21 cellular contexts compared by ENCODE assay signal in genomic region chr13:30816733-30817132, GRCh38.
A peak's percentile ranks its signal among the peaks of the same experiment; 100 is the strongest.
DNase-seq lines count a peak whose midpoint lies in the region; ATAC-seq, FAIRE-seq and TF ChIP-seq lines count a peak whose summit lies in the region.
"Had no signal": no experiment of that assay in that cellular context is flagged by ENCODE, and none has a peak within 500 bp of the region (broad histone marks: within the 10 kb centered on the region; RNA-seq: fewer than 3 reads in every experiment).

No MANE protein-coding gene starts in this region.

- H3K36me3 ChIP-seq in IMR-90 (ENCODE audit: control insufficient read depth, insufficient read depth, low read length) (no peaks in the 10 kb centered on the region), HepG2 (replicated peaks in 1 of 2; ENCODE audit: control insufficient read depth in 1 of 2, insufficient read depth in 2 of 2, low read length in 2 of 2) (no peaks in the 10 kb centered on the region)
- H3K36me3 ChIP-seq: adrenal gland, BE2C, left ventricle myocardium inferior, tibial nerve had no signal

- H3K9me3 ChIP-seq in IMR-90 (ENCODE audit: control insufficient read depth, insufficient read depth, low read length), result no peaks in the 10 kb centered on the region
- no peaks in the 10 kb centered on the region for H3K9me3 ChIP-seq in HepG2 (ENCODE audit: low read length)
- H3K9me3 ChIP-seq: adrenal gland, BE2C, left ventricle myocardium inferior, tibial nerve had no signal

- no peak overlapping the region for H2BK5ac ChIP-seq in IMR-90 (ENCODE audit: low read depth, low read length, poor library complexity, severe bottlenecking)

- 0 out of 2 replicates have a peak overlapping the region, but pooled peaks have one; percentile 11 for H3K14ac ChIP-seq in IMR-90 (replicated peaks; ENCODE audit: low read depth, low read length)

- no peak overlapping the region for H4K5ac ChIP-seq in IMR-90 (ENCODE audit: low read depth, low read length)

- H2AK5ac ChIP-seq in IMR-90 (ENCODE audit: low read depth, low read length), result 0 out of 2 replicates have a peak overlapping the region, but pooled peaks have one; percentile 35

- POLR2A ChIA-PET in IMR-90 (lab: Charles Lee; ENCODE audit: unreplicated experiment), result no interaction called here
- POLR2A ChIA-PET in HepG2 (lab: Yijun Ruan, JAX), result no interaction called here

- no peaks in the 10 kb centered on the region for H3K79me2 ChIP-seq in HepG2 (ENCODE audit: insufficient read depth, low read length)

- H2AFZ ChIP-seq in IMR-90 (replicated peaks; ENCODE audit: low read length, poor library complexity) (peak overlapping the region; percentile 65), HepG2 (ENCODE audit: low read length) (no peak overlapping the region)

- peaks cover 5% of the 10 kb centered on the region; the same call in 1 of the 2 replicates for H3K9me1 ChIP-seq in IMR-90 (ENCODE audit: insufficient read depth, low read length)

- TF ChIP-seq RAD21 in IMR-90 (IDR thresholded peaks at IDR 0.05; ENCODE audit: low read length), result no peak
- TF ChIP-seq RAD21 in HepG2 (CRISPR knock-in tag; IDR thresholded peaks at IDR 0.05), result no peak

- H3K27me3 Mint-ChIP-seq in activated naive CD4-positive, alpha-beta T cell treated with anti-CD3 and anti-CD28 coated beads for 36 hours (ENCODE audit: low read depth), result no peaks in the 10 kb centered on the region

- DNase-seq in GDM1 (lab: John Stamatoyannopoulos, UW) (peak; percentile 64), IMR-90 (no peak), NOMO-1 treated with DMSO at 0.1 percent for 48 hours (lab: John Stamatoyannopoulos, UW; ENCODE audit: unreplicated experiment) (peak; percentile 37), HepG2 (ENCODE audit: low spot score) (no peak), ureter (ENCODE audit: low spot score) (no peak)
- no peak for DNase-seq in activated naive CD4-positive, alpha-beta T cell treated with anti-CD3 and anti-CD28 coated beads for 36 hours
- DNase-seq: activated CD4-positive, alpha-beta memory T cell treated with anti-CD3 and anti-CD28 coated beads for 36 hours; adrenal gland; BE2C; DMS 273 treated with DMSO at 0.1 percent for 48 hours; effector memory CD4-positive, alpha-beta T cell; left ventricle myocardium inferior; NCI-H1417 treated with DMSO at 0.1 percent for 48 hours; NCI-H526; small intestine; SW 1271 had no signal

- no TSS peak for BruUV-seq in IMR-90 (replicated peaks; lab: Mats Ljungman, UMichigan)
- no TSS peak for BruUV-seq in HepG2 (replicated peaks; lab: Mats Ljungman, UMichigan)

- no peak overlapping the region for H3K4me3 Mint-ChIP-seq in activated naive CD4-positive, alpha-beta T cell treated with anti-CD3 and anti-CD28 coated beads for 36 hours
- H3K4me3 Mint-ChIP-seq: activated CD4-positive, alpha-beta memory T cell treated with anti-CD3 and anti-CD28 coated beads for 36 hours had no signal

- ATAC-seq in IMR-90 (ENCODE audit: low read depth) (no peak), HepG2 (no peak), GM18519 (IDR thresholded peaks at IDR 0.05; ENCODE audit: low FRiP score, unreplicated experiment) (no peak)

- no peak overlapping the region; the same call in 1 of the 2 replicates for H2BK20ac ChIP-seq in IMR-90 (ENCODE audit: low read depth, low read length)

- no peak overlapping the region for H2AK9ac ChIP-seq in IMR-90 (replicated peaks; ENCODE audit: low read depth, low read length, poor library complexity)

- H4K91ac ChIP-seq in IMR-90 (ENCODE audit: insufficient read depth, low read depth, low read length), result peak overlapping the region; percentile 12; the same call in 1 of the 2 replicates

- no peak overlapping the region for H3K27ac Mint-ChIP-seq in activated naive CD4-positive, alpha-beta T cell treated with anti-CD3 and anti-CD28 coated beads for 36 hours
- H3K27ac Mint-ChIP-seq: activated CD4-positive, alpha-beta memory T cell treated with anti-CD3 and anti-CD28 coated beads for 36 hours; activated T-helper 2 cell treated with anti-CD3 and anti-CD28 coated beads, Interferon-gamma antibody, Interleukin-2, Interleukin-4, amounts not matched to agents 10 μg/mL and 5 μg/mL and 100 μg/mL, durations not matched to agents 14 hours and 24 hours and 36 hours had no signal

- no peaks in the 10 kb centered on the region for H3K36me3 Mint-ChIP-seq in activated naive CD4-positive, alpha-beta T cell treated with anti-CD3 and anti-CD28 coated beads for 36 hours (ENCODE audit: low read depth)
- H3K36me3 Mint-ChIP-seq: activated CD4-positive, alpha-beta memory T cell treated with anti-CD3 and anti-CD28 coated beads for 36 hours had no signal

- H4K8ac ChIP-seq in IMR-90 (ENCODE audit: low read depth in 2 of 2, low read length in 2 of 2), result 0 out of 4 replicates have a peak overlapping the region, but pooled peaks of 1 of the 2 experiments have one; percentile 36

- H3K9ac ChIP-seq in IMR-90 (ENCODE audit: low read depth, low read length) (no peak overlapping the region), HepG2 (ENCODE audit: insufficient read depth, low read depth, low read length) (no peak overlapping the region)

- H3K79me1 ChIP-seq in IMR-90 (ENCODE audit: low read depth in 1 of 2, low read length in 2 of 2), result no peaks in the 10 kb centered on the region

- H3K4me3 ChIP-seq in IMR-90 (ENCODE audit: insufficient read depth, low read depth, low read length), result no peak overlapping the region
- no peak overlapping the region for H3K4me3 ChIP-seq in HepG2 (replicated peaks in 1 of 3; ENCODE audit: insufficient read depth in 1 of 3, low read depth in 2 of 3, low read length in 3 of 3)
- H3K4me3 ChIP-seq: adrenal gland, left ventricle myocardium inferior, tibial nerve had no signal

- H2BK15ac ChIP-seq in IMR-90 (ENCODE audit: low read depth, low read length), result no peak overlapping the region; the same call in 2 of the 3 replicates

- H4K20me1 ChIP-seq in IMR-90 (ENCODE audit: insufficient read depth, low read length), result no peaks in the 10 kb centered on the region
- H4K20me1 ChIP-seq in HepG2 (ENCODE audit: insufficient read depth, low read length), result no peaks in the 10 kb centered on the region

- H3K27ac ChIP-seq in IMR-90 (ENCODE audit: insufficient read depth, low read length) (no peak overlapping the region), HepG2 (ENCODE audit: extremely low read length, insufficient read depth, low read length) (no peak overlapping the region)
- H3K27ac ChIP-seq: adrenal gland, left ventricle myocardium inferior, tibial nerve, VCaP had no signal

- TF ChIP-seq EP300 in HepG2 (IDR thresholded peaks at IDR 0.05; ENCODE audit: low read depth in 2 of 2, low read length in 2 of 2) (no peak), HepG2 (CRISPR knock-in tag; IDR thresholded peaks at IDR 0.05; ENCODE audit: borderline replicate concordance) (no peak)

- no peak for TF ChIP-seq CTCF in IMR-90 (conservative IDR thresholded peaks at IDR 0.05; ENCODE audit: low read depth, low read length)
- TF ChIP-seq CTCF in HepG2 (CRISPR knock-in tag; IDR thresholded peaks at IDR 0.05), result no peak

- H3K4me1 Mint-ChIP-seq in activated naive CD4-positive, alpha-beta T cell treated with anti-CD3 and anti-CD28 coated beads for 36 hours (ENCODE audit: low read depth), result no peaks in the 10 kb centered on the region

- TF ChIP-seq POLR2A in IMR-90 (IDR thresholded peaks at IDR 0.05; ENCODE audit: low read depth, low read length) (no peak), HepG2 (IDR thresholded peaks at IDR 0.05; ENCODE audit: insufficient read depth in 1 of 2, low read depth in 2 of 2, low read length in 2 of 2) (no peak)

- no peaks in the 10 kb centered on the region for H3K9me3 Mint-ChIP-seq in activated naive CD4-positive, alpha-beta T cell treated with anti-CD3 and anti-CD28 coated beads for 36 hours
- H3K9me3 Mint-ChIP-seq: activated CD4-positive, alpha-beta memory T cell treated with anti-CD3 and anti-CD28 coated beads for 36 hours; activated T-helper 2 cell treated with anti-CD3 and anti-CD28 coated beads, Interferon-gamma antibody, Interleukin-2, Interleukin-4, amounts not matched to agents 10 μg/mL and 5 μg/mL and 100 μg/mL, durations not matched to agents 14 hours and 24 hours and 36 hours had no signal

- no peak overlapping the region for H2BK120ac ChIP-seq in IMR-90 (ENCODE audit: low read depth, low read length)

- peak overlapping the region; percentile 17; the same call in 1 of the 2 replicates for H3K4ac ChIP-seq in IMR-90 (ENCODE audit: low read depth, low read length)

- peaks cover 6% of the 10 kb centered on the region for H3K4me1 ChIP-seq in IMR-90 (ENCODE audit: control insufficient read depth, insufficient read depth, low read length)
- peaks cover 31% of the 10 kb centered on the region for H3K4me1 ChIP-seq in HepG2 (ENCODE audit: insufficient read depth, low read length)
- H3K4me1 ChIP-seq: adrenal gland, left ventricle myocardium inferior, tibial nerve had no signal

- H3K4me2 ChIP-seq in IMR-90 (ENCODE audit: low read depth, low read length) (no peak overlapping the region), HepG2 (ENCODE audit: low read depth, low read length) (no peak overlapping the region)

- H3K27me3 ChIP-seq in IMR-90 (ENCODE audit: control insufficient read depth, insufficient read depth, low read length) (no peaks in the 10 kb centered on the region), HepG2 (ENCODE audit: control insufficient read depth in 1 of 2, insufficient read depth in 2 of 2, low read length in 2 of 2) (0 out of 5 replicates have a peak, but pooled peaks cover 0 to 1% of the 10 kb centered on the region in 2 experiments)
- H3K27me3 ChIP-seq: adrenal gland, BE2C, tibial nerve had no signal

- dilution Hi-C loops in IMR-90 (cut with HindIII; ENCODE audit: low sequenced_read_pairs, unreplicated experiment), result no loop called here

- CTCF ChIA-PET in IMR-90 (lab: Yijun Ruan, JAX), result interaction anchor here (1.0 kb wide), 1 partner anchor 49 kb away, joined by 3 read pairs; no protein-coding TSS in a partner anchor
- CTCF ChIA-PET in HepG2 (lab: Yijun Ruan, JAX; ENCODE audit: low intra/inter-chr PET ratio, low total read pairs), result no interaction called here
- CTCF ChIA-PET in activated naive CD4-positive, alpha-beta T cell treated with anti-CD3 and anti-CD28 coated beads for 36 hours (lab: Charles Lee), result interaction anchor here (0.7 kb wide), 1 partner anchor 177 kb away, joined by 3 read pairs; no protein-coding TSS in a partner anchor

- intact Hi-C loops in IMR-90 (cut with micrococcal nuclease) (no loop called here), HepG2 (cut with micrococcal nuclease; ENCODE audit: unreplicated experiment) (no loop called here)
- intact Hi-C loops in activated naive CD4-positive, alpha-beta T cell treated with anti-CD3 and anti-CD28 coated beads for 36 hours (cut with micrococcal nuclease), result no loop called here

- no peak overlapping the region for H3K23ac ChIP-seq in IMR-90 (ENCODE audit: low read depth, low read length)

- FAIRE-seq in HepG2 (lab: Jason Lieb, UNC), result no peak
- FAIRE-seq: GM19239, small intestine had no signal

- peak overlapping the region; percentile 38; the same call in 1 of the 2 replicates for H3K18ac ChIP-seq in IMR-90 (ENCODE audit: low read depth, low read length)

- no peak overlapping the region for H3K56ac ChIP-seq in IMR-90 (ENCODE audit: extremely low read depth, insufficient read depth, low read length)

- in situ Hi-C loops in IMR-90 (cut with MboI; ENCODE audit: low sequenced_read_pairs) (loop anchor here (25.0 kb wide), 1 partner anchor 354 kb away; the partner anchor contains the start of gene HMGB1), HepG2 (cut with HindIII; ENCODE audit: extremely low pct_ligation_motif_present, low pct_unique_long_range_greater_than_20kb) (no loop called here)

- no CpG with 5 or more reads among the region's 6 CpGs for WGBS in IMR-90 (ENCODE audit: extremely low coverage in 2 of 2, insufficient read length in 1 of 2), 2 experiments
- 65% methylated on average over 6 of the region's 6 CpGs for WGBS in HepG2 (ENCODE audit: low lambda C conversion rate)

Comparison
In these comparisons a context has a peak if more than half of its experiments do, and no peak if none do; other contexts are left out.
1. DNase-seq: peak in GDM1 (single experiment) and NOMO-1 treated with DMSO at 0.1 percent for 48 hours (single experiment); none in IMR-90 (single experiment), HepG2 (single experiment), ureter (single experiment) and activated naive CD4-positive, alpha-beta T cell treated with anti-CD3 and anti-CD28 coated beads for 36 hours (single experiment).